9 cellular contexts compared by ENCODE assay signal in the genomic region with DNA sequence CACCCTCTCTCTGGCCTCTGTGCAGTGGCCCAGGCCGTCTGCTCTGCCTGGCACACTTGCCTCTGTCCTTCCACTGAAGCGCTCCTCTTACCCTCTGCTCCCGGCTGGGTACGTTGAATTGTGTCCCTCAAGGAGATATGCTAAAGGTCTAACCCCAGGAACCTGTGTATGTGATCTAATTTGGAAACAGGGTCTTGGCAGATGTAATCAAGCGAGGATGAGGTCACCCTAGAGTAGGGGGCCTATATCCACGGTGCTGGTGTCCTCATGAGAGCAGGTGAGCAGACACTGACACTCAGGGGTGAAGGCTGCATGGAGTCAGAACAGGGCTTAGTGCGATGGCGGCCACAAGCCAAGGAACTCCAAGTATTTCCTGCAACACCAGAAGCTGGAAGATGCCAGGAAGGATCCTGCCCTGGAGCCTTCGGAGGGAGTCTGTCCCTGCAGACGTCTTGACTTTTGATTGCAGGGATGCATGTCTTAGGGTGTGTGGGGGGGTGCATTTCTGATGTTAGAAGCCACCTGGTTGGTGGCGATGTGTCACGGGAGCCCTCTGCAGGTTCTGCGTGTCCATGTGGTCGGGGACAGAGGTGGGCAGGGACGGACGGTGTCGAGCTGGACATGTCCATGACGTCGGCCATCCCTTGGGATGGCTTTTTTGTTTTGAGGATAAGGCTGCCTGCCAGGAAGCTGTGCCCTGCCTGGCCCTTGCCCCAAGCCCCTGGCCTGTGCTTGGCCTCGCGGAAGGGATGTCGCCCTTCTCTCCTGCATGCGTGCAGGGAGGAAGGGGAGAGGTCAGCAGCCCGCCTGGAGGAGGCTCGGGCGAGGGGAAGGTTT.
DNase-seq lines count a peak whose midpoint lies in the region; ATAC-seq and TF ChIP-seq lines count a peak whose summit lies in the region.
"Had no signal": no experiment of that assay in that cellular context is flagged by ENCODE, and none has a peak within 500 bp of the region (broad histone marks: within the 10 kb centered on the region; RNA-seq: fewer than 3 reads in every experiment).

No MANE protein-coding gene starts in this region.

- DNase-seq in GM04503 (ENCODE audit: low read depth) (peak; percentile 27), psoas muscle (peak in 1 of 2 donors; percentile 54), NCI-H1694 treated with DMSO at 0.1 percent for 48 hours (lab: John Stamatoyannopoulos, UW) (no peak), HK-2 (ENCODE audit: unreplicated experiment) (no peak)
- DNase-seq in stimulated activated CD4-positive, alpha-beta T cell treated with anti-CD3 and anti-CD28 coated beads, Interleukin-12 subunit alpha, Interleukin-12 subunit beta, amount 100 ng/mL, for 4 hours = no peak
- DNase-seq: cerebellar nuclear complex had no signal

- H3K27me3 ChIP-seq in gastroesophageal sphincter (no peaks in the 10 kb centered on the region), psoas muscle (ENCODE audit: insufficient read depth in 3 of 3, low read length in 2 of 3) (no peaks in the 10 kb centered on the region)

- H3K4me3 ChIP-seq in gastroesophageal sphincter = peak overlapping the region in 1 of 2 donors; percentile 17
- peak overlapping the region; percentile 13 for H3K4me3 ChIP-seq in psoas muscle

- H3K27ac ChIP-seq in VCaP (peak overlapping the region; percentile 100), gastroesophageal sphincter (peak overlapping the region; percentile 56 to 90 (median 86)), psoas muscle (peak overlapping the region; percentile 42)

- H3K4me1 ChIP-seq in gastroesophageal sphincter = peaks cover 0 to 83% (median 48%) of the 10 kb centered on the region in 3 donors
- H3K4me1 ChIP-seq in psoas muscle = peaks cover 59% of the 10 kb centered on the region

- H3K36me3 ChIP-seq in gastroesophageal sphincter = peaks cover 0 to 5% of the 10 kb centered on the region in 2 donors
- H3K36me3 ChIP-seq in psoas muscle (ENCODE audit: insufficient read depth in 1 of 2, low read depth in 1 of 2) = no peaks in the 10 kb centered on the region

- TF ChIP-seq CTCF in VCaP (conservative IDR thresholded peaks at IDR 0.05) (no peak), gastroesophageal sphincter (IDR thresholded peaks at IDR 0.05) (peak in 1 of 4 experiments; percentile 53), psoas muscle (IDR thresholded peaks at IDR 0.05) (no peak)

- WGBS in gastroesophageal sphincter (ENCODE audit: low coverage in 1 of 2), 2 donors = 43 to 44% methylated on average over 3 to 5 of the region's 26 CpGs
- WGBS in psoas muscle, 3 donors = 40 to 53% (median 46%) methylated on average over 25 to 26 of the region's 26 CpGs

- no peak for TF ChIP-seq POLR2A in gastroesophageal sphincter (IDR thresholded peaks at IDR 0.05)

- H3K9me3 ChIP-seq in gastroesophageal sphincter (no peaks in the 10 kb centered on the region), psoas muscle (no peaks in the 10 kb centered on the region)

- no peak for TF ChIP-seq EP300 in gastroesophageal sphincter (IDR thresholded peaks at IDR 0.05)

- peak; percentile 38 for ATAC-seq in gastroesophageal sphincter
- ATAC-seq in psoas muscle = peak; percentile 28 to 46 (median 38)
- ATAC-seq in GM18519 (IDR thresholded peaks at IDR 0.05; ENCODE audit: low FRiP score, unreplicated experiment) = no peak

- intact Hi-C loops in psoas muscle (cut with DNase I) = loop anchor here (5.0 kb wide), 3 partner anchors 66 to 124 kb away; a partner anchor contains a TSS

Comparison
In these comparisons a context has a peak if more than half of its experiments do, and no peak if none do; other contexts are left out.
1. H3K27ac ChIP-seq: peak in every context shown above with its lines; median percentile 100 in VCaP; 86 in gastroesophageal sphincter; 42 in psoas muscle.